1 cellular context compared by ENCODE assay signal in the genomic region with DNA sequence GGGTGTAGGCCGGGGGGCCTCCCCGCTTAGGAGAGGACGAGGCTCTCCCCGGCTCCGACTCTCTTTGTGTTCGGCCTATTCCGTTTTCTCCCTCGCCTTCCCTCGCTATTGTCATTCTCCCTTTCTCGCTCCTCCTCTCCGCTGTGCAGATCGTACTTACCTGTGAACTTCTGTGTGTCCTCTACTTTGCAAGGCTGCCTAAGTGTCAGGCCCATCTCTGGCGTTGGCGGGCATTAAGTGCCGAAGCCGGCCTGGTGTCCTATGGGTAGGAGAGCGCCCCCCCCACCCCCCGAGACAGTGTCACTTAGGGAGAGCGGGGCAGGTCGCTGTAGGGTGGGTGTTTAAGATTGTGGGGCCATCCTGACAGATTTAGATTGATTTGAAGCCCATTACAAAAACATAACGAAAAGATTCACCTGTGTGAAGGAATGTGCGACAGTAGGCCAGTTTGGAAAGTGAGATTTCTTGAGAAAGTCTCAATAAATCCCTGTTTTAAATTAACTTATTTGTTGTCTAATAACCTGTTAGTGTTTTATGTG.
TF ChIP-seq lines count a peak whose summit lies in the region.

No MANE protein-coding gene starts in this region.

TF ChIP-seq in K562, 482 proteins besides CTCF, POLR2A, EP300 and RAD21 (continued from another document and continues in another):
- TF ChIP-seq, protein P1, sequence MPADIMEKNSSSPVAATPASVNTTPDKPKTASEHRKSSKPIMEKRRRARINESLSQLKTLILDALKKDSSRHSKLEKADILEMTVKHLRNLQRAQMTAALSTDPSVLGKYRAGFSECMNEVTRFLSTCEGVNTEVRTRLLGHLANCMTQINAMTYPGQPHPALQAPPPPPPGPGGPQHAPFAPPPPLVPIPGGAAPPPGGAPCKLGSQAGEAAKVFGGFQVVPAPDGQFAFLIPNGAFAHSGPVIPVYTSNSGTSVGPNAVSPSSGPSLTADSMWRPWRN (IDR thresholded peaks at IDR 0.05; ENCODE audit: low read depth), result no peak
- TF ChIP-seq, protein P2, sequence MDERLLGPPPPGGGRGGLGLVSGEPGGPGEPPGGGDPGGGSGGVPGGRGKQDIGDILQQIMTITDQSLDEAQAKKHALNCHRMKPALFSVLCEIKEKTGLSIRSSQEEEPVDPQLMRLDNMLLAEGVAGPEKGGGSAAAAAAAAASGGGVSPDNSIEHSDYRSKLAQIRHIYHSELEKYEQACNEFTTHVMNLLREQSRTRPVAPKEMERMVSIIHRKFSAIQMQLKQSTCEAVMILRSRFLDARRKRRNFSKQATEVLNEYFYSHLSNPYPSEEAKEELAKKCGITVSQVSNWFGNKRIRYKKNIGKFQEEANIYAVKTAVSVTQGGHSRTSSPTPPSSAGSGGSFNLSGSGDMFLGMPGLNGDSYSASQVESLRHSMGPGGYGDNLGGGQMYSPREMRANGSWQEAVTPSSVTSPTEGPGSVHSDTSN (CRISPR knock-in tag; IDR thresholded peaks at IDR 0.05; ENCODE audit: low read depth), result no peak
- TF ChIP-seq, protein P2 (tag; conservative IDR thresholded peaks at IDR 0.05; ENCODE audit: low read depth), result 0 out of 2 replicates have a peak, but pooled peaks have one; percentile 37
- TF ChIP-seq NEUROD1 (IDR thresholded peaks at IDR 0.05; ENCODE audit: borderline replicate concordance, low read depth, low read length, partially characterized antibody) (no peak), NCOA6 (IDR thresholded peaks at IDR 0.05) (no peak), ZNF717 (CRISPR knock-in tag; IDR thresholded peaks at IDR 0.05) (no peak), NR4A1 (CRISPR knock-in tag; IDR thresholded peaks at IDR 0.05) (no peak), NR4A1 (tag; IDR thresholded peaks at IDR 0.05) (0 out of 2 replicates have a peak, but pooled peaks have one; percentile 9), PYGO2 (tag; IDR thresholded peaks at IDR 0.05) (no peak), HSF4 (CRISPR knock-in tag; IDR thresholded peaks at IDR 0.05; ENCODE audit: borderline replicate concordance) (no peak), RCOR1 (IDR thresholded peaks at IDR 0.05; ENCODE audit: borderline replicate concordance in 1 of 2, low read depth in 2 of 2, low read length in 2 of 2) (no peak), ATF1 (CRISPR knock-in tag; IDR thresholded peaks at IDR 0.05) (no peak), ATF1 (tag; IDR thresholded peaks at IDR 0.05) (no peak), ZNF354B (CRISPR knock-in tag; IDR thresholded peaks at IDR 0.05) (no peak), ZNF24 (IDR thresholded peaks at IDR 0.05) (no peak), ARID1B (IDR thresholded peaks at IDR 0.05) (no peak), KAT7 (CRISPR knock-in tag; IDR thresholded peaks at IDR 0.05; ENCODE audit: borderline replicate concordance) (no peak), ZKSCAN1 (IDR thresholded peaks at IDR 0.05; ENCODE audit: low read depth, low read length) (no peak; the same call in 1 of the 2 replicates), HIVEP1 (CRISPR knock-in tag; IDR thresholded peaks at IDR 0.05) (no peak), KDM5B (IDR thresholded peaks at IDR 0.05; ENCODE audit: insufficient replicate concordance, low read depth, low read length) (no peak), THRAP3 (IDR thresholded peaks at IDR 0.05; ENCODE audit: borderline replicate concordance) (no peak), BCOR (IDR thresholded peaks at IDR 0.05) (no peak), KDM2B (CRISPR knock-in tag; IDR thresholded peaks at IDR 0.05) (no peak), DMBX1 (CRISPR knock-in tag; IDR thresholded peaks at IDR 0.05; ENCODE audit: borderline replicate concordance) (no peak), TEAD2 (tag; IDR thresholded peaks at IDR 0.05) (no peak), NR2C2 (CRISPR knock-in tag; IDR thresholded peaks at IDR 0.05) (no peak; the same call in 1 of the 2 replicates), NR2C2 (tag; IDR thresholded peaks at IDR 0.05) (0 out of 2 replicates have a peak, but pooled peaks have one; percentile 65), ZNF324 (CRISPR knock-in tag; IDR thresholded peaks at IDR 0.05) (no peak)
- TF ChIP-seq, protein P3, sequence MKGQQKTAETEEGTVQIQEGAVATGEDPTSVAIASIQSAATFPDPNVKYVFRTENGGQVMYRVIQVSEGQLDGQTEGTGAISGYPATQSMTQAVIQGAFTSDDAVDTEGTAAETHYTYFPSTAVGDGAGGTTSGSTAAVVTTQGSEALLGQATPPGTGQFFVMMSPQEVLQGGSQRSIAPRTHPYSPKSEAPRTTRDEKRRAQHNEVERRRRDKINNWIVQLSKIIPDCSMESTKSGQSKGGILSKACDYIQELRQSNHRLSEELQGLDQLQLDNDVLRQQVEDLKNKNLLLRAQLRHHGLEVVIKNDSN (CRISPR knock-in tag; IDR thresholded peaks at IDR 0.05), result no peak
- TF ChIP-seq, protein P4, sequence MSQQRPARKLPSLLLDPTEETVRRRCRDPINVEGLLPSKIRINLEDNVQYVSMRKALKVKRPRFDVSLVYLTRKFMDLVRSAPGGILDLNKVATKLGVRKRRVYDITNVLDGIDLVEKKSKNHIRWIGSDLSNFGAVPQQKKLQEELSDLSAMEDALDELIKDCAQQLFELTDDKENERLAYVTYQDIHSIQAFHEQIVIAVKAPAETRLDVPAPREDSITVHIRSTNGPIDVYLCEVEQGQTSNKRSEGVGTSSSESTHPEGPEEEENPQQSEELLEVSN (IDR thresholded peaks at IDR 0.05; ENCODE audit: borderline replicate concordance in 1 of 2, extremely low read depth in 1 of 2, insufficient read depth in 1 of 2, insufficient read length in 1 of 2, low read depth in 1 of 2, low read length in 1 of 2, poor library complexity in 1 of 2, severe bottlenecking in 1 of 2), result peak in 1 of 2 experiments; percentile 60
- TF ChIP-seq, protein P5, sequence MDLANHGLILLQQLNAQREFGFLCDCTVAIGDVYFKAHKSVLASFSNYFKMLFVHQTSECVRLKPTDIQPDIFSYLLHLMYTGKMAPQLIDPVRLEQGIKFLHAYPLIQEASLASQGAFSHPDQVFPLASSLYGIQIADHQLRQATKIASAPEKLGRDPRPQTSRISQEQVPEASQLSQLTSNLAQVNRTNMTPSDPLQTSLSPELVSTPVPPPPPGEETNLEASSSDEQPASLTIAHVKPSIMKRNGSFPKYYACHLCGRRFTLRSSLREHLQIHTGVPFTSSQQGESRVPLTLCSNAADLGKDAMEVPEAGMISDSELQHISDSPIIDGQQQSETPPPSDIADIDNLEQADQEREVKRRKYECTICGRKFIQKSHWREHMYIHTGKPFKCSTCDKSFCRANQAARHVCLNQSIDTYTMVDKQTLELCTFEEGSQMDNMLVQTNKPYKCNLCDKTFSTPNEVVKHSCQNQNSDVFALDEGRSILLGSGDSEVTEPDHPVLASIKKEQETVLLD (IDR thresholded peaks at IDR 0.05), result no peak
- TF ChIP-seq, protein P6, sequence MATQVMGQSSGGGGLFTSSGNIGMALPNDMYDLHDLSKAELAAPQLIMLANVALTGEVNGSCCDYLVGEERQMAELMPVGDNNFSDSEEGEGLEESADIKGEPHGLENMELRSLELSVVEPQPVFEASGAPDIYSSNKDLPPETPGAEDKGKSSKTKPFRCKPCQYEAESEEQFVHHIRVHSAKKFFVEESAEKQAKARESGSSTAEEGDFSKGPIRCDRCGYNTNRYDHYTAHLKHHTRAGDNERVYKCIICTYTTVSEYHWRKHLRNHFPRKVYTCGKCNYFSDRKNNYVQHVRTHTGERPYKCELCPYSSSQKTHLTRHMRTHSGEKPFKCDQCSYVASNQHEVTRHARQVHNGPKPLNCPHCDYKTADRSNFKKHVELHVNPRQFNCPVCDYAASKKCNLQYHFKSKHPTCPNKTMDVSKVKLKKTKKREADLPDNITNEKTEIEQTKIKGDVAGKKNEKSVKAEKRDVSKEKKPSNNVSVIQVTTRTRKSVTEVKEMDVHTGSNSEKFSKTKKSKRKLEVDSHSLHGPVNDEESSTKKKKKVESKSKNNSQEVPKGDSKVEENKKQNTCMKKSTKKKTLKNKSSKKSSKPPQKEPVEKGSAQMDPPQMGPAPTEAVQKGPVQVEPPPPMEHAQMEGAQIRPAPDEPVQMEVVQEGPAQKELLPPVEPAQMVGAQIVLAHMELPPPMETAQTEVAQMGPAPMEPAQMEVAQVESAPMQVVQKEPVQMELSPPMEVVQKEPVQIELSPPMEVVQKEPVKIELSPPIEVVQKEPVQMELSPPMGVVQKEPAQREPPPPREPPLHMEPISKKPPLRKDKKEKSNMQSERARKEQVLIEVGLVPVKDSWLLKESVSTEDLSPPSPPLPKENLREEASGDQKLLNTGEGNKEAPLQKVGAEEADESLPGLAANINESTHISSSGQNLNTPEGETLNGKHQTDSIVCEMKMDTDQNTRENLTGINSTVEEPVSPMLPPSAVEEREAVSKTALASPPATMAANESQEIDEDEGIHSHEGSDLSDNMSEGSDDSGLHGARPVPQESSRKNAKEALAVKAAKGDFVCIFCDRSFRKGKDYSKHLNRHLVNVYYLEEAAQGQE (CRISPR knock-in tag; IDR thresholded peaks at IDR 0.05; ENCODE audit: low read depth), result no peak
- TF ChIP-seq, protein P7, sequence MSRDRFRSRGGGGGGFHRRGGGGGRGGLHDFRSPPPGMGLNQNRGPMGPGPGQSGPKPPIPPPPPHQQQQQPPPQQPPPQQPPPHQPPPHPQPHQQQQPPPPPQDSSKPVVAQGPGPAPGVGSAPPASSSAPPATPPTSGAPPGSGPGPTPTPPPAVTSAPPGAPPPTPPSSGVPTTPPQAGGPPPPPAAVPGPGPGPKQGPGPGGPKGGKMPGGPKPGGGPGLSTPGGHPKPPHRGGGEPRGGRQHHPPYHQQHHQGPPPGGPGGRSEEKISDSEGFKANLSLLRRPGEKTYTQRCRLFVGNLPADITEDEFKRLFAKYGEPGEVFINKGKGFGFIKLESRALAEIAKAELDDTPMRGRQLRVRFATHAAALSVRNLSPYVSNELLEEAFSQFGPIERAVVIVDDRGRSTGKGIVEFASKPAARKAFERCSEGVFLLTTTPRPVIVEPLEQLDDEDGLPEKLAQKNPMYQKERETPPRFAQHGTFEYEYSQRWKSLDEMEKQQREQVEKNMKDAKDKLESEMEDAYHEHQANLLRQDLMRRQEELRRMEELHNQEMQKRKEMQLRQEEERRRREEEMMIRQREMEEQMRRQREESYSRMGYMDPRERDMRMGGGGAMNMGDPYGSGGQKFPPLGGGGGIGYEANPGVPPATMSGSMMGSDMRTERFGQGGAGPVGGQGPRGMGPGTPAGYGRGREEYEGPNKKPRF (IDR thresholded peaks at IDR 0.05; ENCODE audit: low read depth, low read length), result no peak
- TF ChIP-seq, protein P8, sequence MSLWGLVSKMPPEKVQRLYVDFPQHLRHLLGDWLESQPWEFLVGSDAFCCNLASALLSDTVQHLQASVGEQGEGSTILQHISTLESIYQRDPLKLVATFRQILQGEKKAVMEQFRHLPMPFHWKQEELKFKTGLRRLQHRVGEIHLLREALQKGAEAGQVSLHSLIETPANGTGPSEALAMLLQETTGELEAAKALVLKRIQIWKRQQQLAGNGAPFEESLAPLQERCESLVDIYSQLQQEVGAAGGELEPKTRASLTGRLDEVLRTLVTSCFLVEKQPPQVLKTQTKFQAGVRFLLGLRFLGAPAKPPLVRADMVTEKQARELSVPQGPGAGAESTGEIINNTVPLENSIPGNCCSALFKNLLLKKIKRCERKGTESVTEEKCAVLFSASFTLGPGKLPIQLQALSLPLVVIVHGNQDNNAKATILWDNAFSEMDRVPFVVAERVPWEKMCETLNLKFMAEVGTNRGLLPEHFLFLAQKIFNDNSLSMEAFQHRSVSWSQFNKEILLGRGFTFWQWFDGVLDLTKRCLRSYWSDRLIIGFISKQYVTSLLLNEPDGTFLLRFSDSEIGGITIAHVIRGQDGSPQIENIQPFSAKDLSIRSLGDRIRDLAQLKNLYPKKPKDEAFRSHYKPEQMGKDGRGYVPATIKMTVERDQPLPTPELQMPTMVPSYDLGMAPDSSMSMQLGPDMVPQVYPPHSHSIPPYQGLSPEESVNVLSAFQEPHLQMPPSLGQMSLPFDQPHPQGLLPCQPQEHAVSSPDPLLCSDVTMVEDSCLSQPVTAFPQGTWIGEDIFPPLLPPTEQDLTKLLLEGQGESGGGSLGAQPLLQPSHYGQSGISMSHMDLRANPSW (CRISPR knock-in tag; IDR thresholded peaks at IDR 0.05), result no peak
- TF ChIP-seq, protein P9, sequence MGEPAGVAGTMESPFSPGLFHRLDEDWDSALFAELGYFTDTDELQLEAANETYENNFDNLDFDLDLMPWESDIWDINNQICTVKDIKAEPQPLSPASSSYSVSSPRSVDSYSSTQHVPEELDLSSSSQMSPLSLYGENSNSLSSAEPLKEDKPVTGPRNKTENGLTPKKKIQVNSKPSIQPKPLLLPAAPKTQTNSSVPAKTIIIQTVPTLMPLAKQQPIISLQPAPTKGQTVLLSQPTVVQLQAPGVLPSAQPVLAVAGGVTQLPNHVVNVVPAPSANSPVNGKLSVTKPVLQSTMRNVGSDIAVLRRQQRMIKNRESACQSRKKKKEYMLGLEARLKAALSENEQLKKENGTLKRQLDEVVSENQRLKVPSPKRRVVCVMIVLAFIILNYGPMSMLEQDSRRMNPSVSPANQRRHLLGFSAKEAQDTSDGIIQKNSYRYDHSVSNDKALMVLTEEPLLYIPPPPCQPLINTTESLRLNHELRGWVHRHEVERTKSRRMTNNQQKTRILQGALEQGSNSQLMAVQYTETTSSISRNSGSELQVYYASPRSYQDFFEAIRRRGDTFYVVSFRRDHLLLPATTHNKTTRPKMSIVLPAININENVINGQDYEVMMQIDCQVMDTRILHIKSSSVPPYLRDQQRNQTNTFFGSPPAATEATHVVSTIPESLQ (CRISPR knock-in tag; IDR thresholded peaks at IDR 0.05), result peak; percentile 85; the same call in 1 of the 2 replicates
- TF ChIP-seq, protein P10, sequence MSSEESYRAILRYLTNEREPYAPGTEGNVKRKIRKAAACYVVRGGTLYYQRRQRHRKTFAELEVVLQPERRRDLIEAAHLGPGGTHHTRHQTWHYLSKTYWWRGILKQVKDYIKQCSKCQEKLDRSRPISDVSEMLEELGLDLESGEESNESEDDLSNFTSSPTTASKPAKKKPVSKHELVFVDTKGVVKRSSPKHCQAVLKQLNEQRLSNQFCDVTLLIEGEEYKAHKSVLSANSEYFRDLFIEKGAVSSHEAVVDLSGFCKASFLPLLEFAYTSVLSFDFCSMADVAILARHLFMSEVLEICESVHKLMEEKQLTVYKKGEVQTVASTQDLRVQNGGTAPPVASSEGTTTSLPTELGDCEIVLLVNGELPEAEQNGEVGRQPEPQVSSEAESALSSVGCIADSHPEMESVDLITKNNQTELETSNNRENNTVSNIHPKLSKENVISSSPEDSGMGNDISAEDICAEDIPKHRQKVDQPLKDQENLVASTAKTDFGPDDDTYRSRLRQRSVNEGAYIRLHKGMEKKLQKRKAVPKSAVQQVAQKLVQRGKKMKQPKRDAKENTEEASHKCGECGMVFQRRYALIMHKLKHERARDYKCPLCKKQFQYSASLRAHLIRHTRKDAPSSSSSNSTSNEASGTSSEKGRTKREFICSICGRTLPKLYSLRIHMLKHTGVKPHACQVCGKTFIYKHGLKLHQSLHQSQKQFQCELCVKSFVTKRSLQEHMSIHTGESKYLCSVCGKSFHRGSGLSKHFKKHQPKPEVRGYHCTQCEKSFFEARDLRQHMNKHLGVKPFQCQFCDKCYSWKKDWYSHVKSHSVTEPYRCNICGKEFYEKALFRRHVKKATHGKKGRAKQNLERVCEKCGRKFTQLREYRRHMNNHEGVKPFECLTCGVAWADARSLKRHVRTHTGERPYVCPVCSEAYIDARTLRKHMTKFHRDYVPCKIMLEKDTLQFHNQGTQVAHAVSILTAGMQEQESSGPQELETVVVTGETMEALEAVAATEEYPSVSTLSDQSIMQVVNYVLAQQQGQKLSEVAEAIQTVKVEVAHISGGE (CRISPR knock-in tag; IDR thresholded peaks at IDR 0.05), result no peak
